In the genomic region with DNA sequence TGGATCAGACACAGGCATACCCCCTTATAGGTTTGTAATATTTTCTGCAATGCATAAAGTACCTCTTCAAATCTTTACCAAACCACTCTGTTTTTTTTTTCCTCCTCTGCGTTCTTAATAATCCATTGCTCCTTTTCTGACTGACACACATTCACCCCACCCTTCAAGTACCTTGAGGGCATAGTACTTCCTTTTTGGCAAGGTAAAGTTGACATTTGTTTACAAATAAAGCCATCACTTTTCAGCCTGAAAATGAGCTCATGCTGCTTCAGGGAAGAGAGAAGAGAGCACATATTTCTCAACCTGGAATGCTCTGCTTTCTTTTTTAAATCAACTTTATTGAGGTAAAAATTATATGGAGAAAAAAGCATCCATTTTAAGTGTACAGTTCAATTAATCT, we compare ENCODE assay signal across 18 cellular contexts.
A peak's percentile ranks its signal among the peaks of the same experiment; 100 is the strongest.
DNase-seq lines count a peak whose midpoint lies in the region; ATAC-seq, FAIRE-seq and TF ChIP-seq lines count a peak whose summit lies in the region.
"Had no signal": no experiment of that assay in that cellular context is flagged by ENCODE, and none has a peak within 500 bp of the region (broad histone marks: within the 10 kb centered on the region; RNA-seq: fewer than 3 reads in every experiment).

No MANE protein-coding gene starts in this region.

- H3K36me3 ChIP-seq in bronchial epithelial cell (ENCODE audit: control insufficient read depth, insufficient read depth, low read length): no peaks in the 10 kb centered on the region
- no peaks in the 10 kb centered on the region for H3K36me3 ChIP-seq in mesendoderm (ENCODE audit: control insufficient read depth, insufficient read depth, low read length)

- no peak for FAIRE-seq in bronchial epithelial cell (lab: Jason Lieb, UNC)
- FAIRE-seq: GM19239, HTR-8/SVneo had no signal

- no CpG with 5 or more reads among the region's 1 CpG for WGBS in mesendoderm (ENCODE audit: extremely low coverage, insufficient coverage, low lambda C conversion rate)

- H3K27me3 ChIP-seq in bronchial epithelial cell (ENCODE audit: control insufficient read depth, insufficient read depth, low read length): no peaks in the 10 kb centered on the region
- H3K27me3 ChIP-seq in mesendoderm (ENCODE audit: insufficient read depth, low read length, poor library complexity): no peaks in the 10 kb centered on the region

- DNase-seq in ELR (ENCODE audit: low read depth) (peak; percentile 50), NCI-H2029 treated with DMSO at 0.1 percent for 48 hours (lab: John Stamatoyannopoulos, UW) (peak; percentile 8), bronchial epithelial cell (ENCODE audit: low read depth) (peak; percentile 85), mesendoderm (peak; percentile 19), NCI-H187 treated with DMSO at 0.1 percent for 48 hours (lab: John Stamatoyannopoulos, UW) (no peak), left cardiac atrium (no peak), Right ventricle myocardium inferior (ENCODE audit: missing footprints) (no peak)
- DNase-seq: AML-193; CD4-positive, CD25-positive, alpha-beta regulatory T cell; DND-41; GF-D8; NCI-H1092; NCI-H1694; NCI-H2171 treated with DMSO at 0.1 percent for 48 hours; NCI-H510A had no signal

- intact Hi-C loops in left cardiac atrium (cut with DNase I) (no loop called here), Right ventricle myocardium inferior (cut with DNase I) (no loop called here)

- no peak overlapping the region for H3K18ac ChIP-seq in mesendoderm (ENCODE audit: low read length)

- H3K79me2 ChIP-seq in mesendoderm (ENCODE audit: control insufficient read depth, insufficient read depth, low read length): no peaks in the 10 kb centered on the region

- no peak overlapping the region for H2BK5ac ChIP-seq in mesendoderm (ENCODE audit: low read length)

- H3K4me2 ChIP-seq in mesendoderm (ENCODE audit: low read length): no peak overlapping the region

- H3K56ac ChIP-seq in mesendoderm (ENCODE audit: low read length): no peak overlapping the region

- H3K4ac ChIP-seq in mesendoderm (ENCODE audit: low read depth, low read length): no peak overlapping the region

- no peak overlapping the region for H3K23ac ChIP-seq in mesendoderm (ENCODE audit: low read length)

- H4K5ac ChIP-seq in mesendoderm (ENCODE audit: low read length): no peak overlapping the region

- ATAC-seq in left cardiac atrium (no peak), Right ventricle myocardium inferior (no peak)
- ATAC-seq: HCT116 had no signal

- no peak overlapping the region for H2BK15ac ChIP-seq in mesendoderm (replicated peaks; ENCODE audit: low read depth)

- H4K8ac ChIP-seq in mesendoderm (ENCODE audit: low read depth, low read length): no peak overlapping the region

- H2BK120ac ChIP-seq in mesendoderm (ENCODE audit: low read depth, low read length): no peak overlapping the region

- no peak overlapping the region for H2AK5ac ChIP-seq in mesendoderm (ENCODE audit: low read length)

- no peaks in the 10 kb centered on the region for H3K4me1 ChIP-seq in mesendoderm (ENCODE audit: control insufficient read depth, low read depth, low read length)

- no peak overlapping the region for H3K9ac ChIP-seq in mesendoderm (ENCODE audit: low read length)

- no peak for TF ChIP-seq CTCF in bronchial epithelial cell (IDR thresholded peaks at IDR 0.05; ENCODE audit: insufficient read depth, low read length, severe bottlenecking)

- no peaks in the 10 kb centered on the region for H3K79me1 ChIP-seq in mesendoderm (ENCODE audit: low read length)

- no peak overlapping the region for H3K27ac ChIP-seq in mesendoderm (ENCODE audit: low read depth, low read length)

- H3K4me3 ChIP-seq in bronchial epithelial cell (ENCODE audit: low read depth, low read length) (no peak overlapping the region), mesendoderm (ENCODE audit: low read length) (no peak overlapping the region)

Comparison
In these comparisons a context has a peak if more than half of its experiments do, and no peak if none do; other contexts are left out.
1. DNase-seq: peak in ELR (single experiment), NCI-H2029 treated with DMSO at 0.1 percent for 48 hours (single experiment), bronchial epithelial cell (single experiment) and mesendoderm (single experiment); none in NCI-H187 treated with DMSO at 0.1 percent for 48 hours (single experiment), left cardiac atrium (single experiment) and Right ventricle myocardium inferior (single experiment).